ENCODE assay signal across 20 cellular contexts in genomic region chr14:44782775-44783238, GRCh38.
DNase-seq lines count a peak whose midpoint lies in the region; ATAC-seq and TF ChIP-seq lines count a peak whose summit lies in the region.
"Had no signal": no experiment of that assay in that cellular context is flagged by ENCODE, and none has a peak within 500 bp of the region (broad histone marks: within the 10 kb centered on the region; RNA-seq: fewer than 3 reads in every experiment).

No MANE protein-coding gene starts in this region.

- H3T11ph ChIP-seq in H9 (ENCODE audit: low read length) = no peak overlapping the region

- no peaks in the 10 kb centered on the region for H3K36me3 Mint-ChIP-seq in H9 (ENCODE audit: insufficient read depth in 1 of 3, low read depth in 3 of 3)
- H3K36me3 Mint-ChIP-seq: activated naive CD8-positive, alpha-beta T cell treated with anti-CD3 and anti-CD28 coated beads, Interleukin-2, amount 10 ng/mL, durations not matched to agents 7 days and 5 days; naive B cell had no signal

- no peak for DNase-seq in H9
- DNase-seq in RPMI7951 (ENCODE audit: low read depth) = peak; percentile 15
- peak; percentile 20 for DNase-seq in fibroblast of gingiva (ENCODE audit: low read depth)
- DNase-seq in retinal pigment epithelial cell (ENCODE audit: low read depth) = peak; percentile 91
- DNase-seq in stimulated activated naive CD8-positive, alpha-beta T cell treated with anti-CD3 and anti-CD28 coated beads, Interleukin-15, Interleukin-2, amounts not matched to agents 100 U/mL and 50 U/mL, for 24 hours = no peak
- no peak for DNase-seq in NCI-H510A treated with DMSO at 0.1 percent for 48 hours (lab: John Stamatoyannopoulos, UW)
- DNase-seq: activated CD8-positive, alpha-beta memory T cell treated with anti-CD3 and anti-CD28 coated beads for 24 hours; activated naive CD8-positive, alpha-beta T cell treated with anti-CD3 and anti-CD28 coated beads, Interleukin-2, amount 10 ng/mL, durations not matched to agents 7 days and 5 days; heart left ventricle; naive B cell; NCI-H187 treated with DMSO at 0.1 percent for 48 hours; NCI-H446 treated with DMSO at 0.1 percent for 48 hours; small intestine; stimulated activated CD4-positive, alpha-beta T cell treated with anti-CD3 and anti-CD28 coated beads, Interleukin-4, amount 100 ng/mL, for 4 hours; T-helper 2 cell had no signal

- H4K20me1 ChIP-seq in H9 (ENCODE audit: control insufficient read depth, insufficient read depth, insufficient read length) = no peaks in the 10 kb centered on the region
- H4K20me1 ChIP-seq: BLaER1 had no signal

- no peaks in the 10 kb centered on the region for H3K27me3 Mint-ChIP-seq in H9 (ENCODE audit: low read depth)

- TF ChIP-seq CTCF in H9 (conservative IDR thresholded peaks at IDR 0.05) = no peak
- no peak for TF ChIP-seq CTCF in retinal pigment epithelial cell (conservative IDR thresholded peaks at IDR 0.05; ENCODE audit: low read depth, low read length)

- H3K79me1 ChIP-seq in H9 (ENCODE audit: insufficient read depth, low read depth, low read length, poor library complexity, severe bottlenecking) = no peaks in the 10 kb centered on the region

- H3K9me3 ChIP-seq in H9 (ENCODE audit: control insufficient read depth, low read depth, low read length) = no peaks in the 10 kb centered on the region
- H3K9me3 ChIP-seq: BLaER1, heart left ventricle, suprapubic skin had no signal

- H3K27ac ChIP-seq in H9 (ENCODE audit: insufficient read length, low read depth, low read length) = no peak overlapping the region
- H3K27ac ChIP-seq: BLaER1, heart left ventricle, suprapubic skin had no signal

- H3K4me1 ChIP-seq in H9 (ENCODE audit: insufficient read depth, low read length) = no peaks in the 10 kb centered on the region
- H3K4me1 ChIP-seq: BLaER1, heart left ventricle, suprapubic skin had no signal

- no peak overlapping the region for H2BK5ac ChIP-seq in H9 (ENCODE audit: insufficient read length, low read length)

- no peak overlapping the region for H2AK5ac ChIP-seq in H9 (ENCODE audit: insufficient read length, low read length)

- no peak overlapping the region for H3K14ac ChIP-seq in H9 (ENCODE audit: insufficient read depth, low read length)

- no peak overlapping the region for H2BK20ac ChIP-seq in H9 (ENCODE audit: low read depth, low read length, poor library complexity, severe bottlenecking)

- no peak overlapping the region for H4K8ac ChIP-seq in H9 (replicated peaks; ENCODE audit: insufficient read length, low read depth, low read length)

- H3K9me3 Mint-ChIP-seq in H9 = no peaks in the 10 kb centered on the region
- H3K9me3 Mint-ChIP-seq: activated naive CD8-positive, alpha-beta T cell treated with anti-CD3 and anti-CD28 coated beads, Interleukin-2, amount 10 ng/mL, durations not matched to agents 7 days and 5 days; activated T-helper 1 cell treated with anti-CD3 and anti-CD28 coated beads, Interleukin-12 subunit alpha, Interleukin-12 subunit beta, Interleukin-2, Interleukin-4 antibody, amounts not matched to agents 30 ng/mL and 10 ng/mL and 1 ng/mL, durations not matched to agents 14 hours and 24 hours and 36 hours had no signal

- no peak overlapping the region for H3K23ac ChIP-seq in H9 (ENCODE audit: insufficient read length, low read depth, low read length)

- H3K79me2 ChIP-seq in H9 (ENCODE audit: insufficient read depth, low read length) = no peaks in the 10 kb centered on the region

- peak overlapping the region in 2 of 3 experiments; percentile 32 to 66; a peak in 3 of 7 replicates for H3K27ac Mint-ChIP-seq in H9
- H3K27ac Mint-ChIP-seq: activated naive CD8-positive, alpha-beta T cell treated with anti-CD3 and anti-CD28 coated beads, Interleukin-2, amount 10 ng/mL, durations not matched to agents 7 days and 5 days; activated T-helper 1 cell treated with anti-CD3 and anti-CD28 coated beads, Interleukin-12 subunit alpha, Interleukin-12 subunit beta, Interleukin-2, Interleukin-4 antibody, amounts not matched to agents 30 ng/mL and 10 ng/mL and 1 ng/mL, durations not matched to agents 14 hours and 24 hours and 36 hours had no signal

- no peak overlapping the region for H2AFZ ChIP-seq in H9 (ENCODE audit: low read length)

- H3K4me1 Mint-ChIP-seq in H9 = peaks cover 5% of the 10 kb centered on the region in 2 experiments
- H3K4me1 Mint-ChIP-seq: activated naive CD8-positive, alpha-beta T cell treated with anti-CD3 and anti-CD28 coated beads, Interleukin-2, amount 10 ng/mL, durations not matched to agents 7 days and 5 days; naive B cell had no signal

- H3K27me3 ChIP-seq in H9 (ENCODE audit: insufficient read depth, low read length) = no peaks in the 10 kb centered on the region
- H3K27me3 ChIP-seq: BLaER1, heart left ventricle, suprapubic skin had no signal

- no peak overlapping the region for H2BK120ac ChIP-seq in H9 (ENCODE audit: low read depth, low read length, poor library complexity, severe bottlenecking)

- no peak overlapping the region for H4K91ac ChIP-seq in H9 (ENCODE audit: insufficient read length, low read depth, low read length)

- H3K18ac ChIP-seq in H9 (ENCODE audit: insufficient read length, low read depth, low read length) = no peak overlapping the region

- ATAC-seq in stimulated activated naive CD8-positive, alpha-beta T cell treated with anti-CD3 and anti-CD28 coated beads, Interleukin-15, Interleukin-2, amounts not matched to agents 100 U/mL and 50 U/mL, for 24 hours = no peak
- no peak for ATAC-seq in GM19023 (IDR thresholded peaks at IDR 0.05; ENCODE audit: unreplicated experiment)
- ATAC-seq: esophagus mucosa, heart left ventricle had no signal

- no peak overlapping the region for H3K56ac ChIP-seq in H9 (ENCODE audit: insufficient read length, low read depth, low read length)

- no peak overlapping the region for H4K5ac ChIP-seq in H9 (ENCODE audit: insufficient read length, low read depth, low read length)

- no peaks in the 10 kb centered on the region for H3K23me2 ChIP-seq in H9 (ENCODE audit: insufficient read length, low read depth, low read length, poor library complexity, severe bottlenecking)

- WGBS in H9 (ENCODE audit: extremely low coverage, insufficient read length, low lambda C conversion rate) = no CpG with 5 or more reads among the region's 1 CpG

- H2BK15ac ChIP-seq in H9 (ENCODE audit: low read depth, low read length) = no peak overlapping the region

- H3K4me2 ChIP-seq in H9 (ENCODE audit: insufficient read depth, insufficient read length, low read length) = no peak overlapping the region
- H3K4me2 ChIP-seq: BLaER1 had no signal

- H3K4ac ChIP-seq in H9 (ENCODE audit: low read depth, low read length) = no peak overlapping the region

- H3K4me3 ChIP-seq in retinal pigment epithelial cell (ENCODE audit: low read length) = no peak overlapping the region
- H3K4me3 ChIP-seq: BLaER1, heart left ventricle, suprapubic skin had no signal

- H3K9ac ChIP-seq in H9 (ENCODE audit: extremely low read depth, insufficient read length, low read length) = no peak overlapping the region
- H3K9ac ChIP-seq: BLaER1 had no signal

- no peak overlapping the region for H2BK12ac ChIP-seq in H9 (ENCODE audit: insufficient read length, low read depth, low read length)

- H3K4me3 Mint-ChIP-seq in H9 = no peak overlapping the region
- H3K4me3 Mint-ChIP-seq: activated naive CD8-positive, alpha-beta T cell treated with anti-CD3 and anti-CD28 coated beads, Interleukin-2, amount 10 ng/mL, durations not matched to agents 7 days and 5 days; activated T-helper 1 cell treated with anti-CD3 and anti-CD28 coated beads, Interleukin-12 subunit alpha, Interleukin-12 subunit beta, Interleukin-2, Interleukin-4 antibody, amounts not matched to agents 30 ng/mL and 10 ng/mL and 1 ng/mL, durations not matched to agents 14 hours and 24 hours and 36 hours; naive B cell had no signal

Comparison
In these comparisons a context has a peak if more than half of its experiments do, and no peak if none do; other contexts are left out.
1. DNase-seq: peak in RPMI7951 (single experiment), fibroblast of gingiva (single experiment) and retinal pigment epithelial cell (single experiment); none in H9 (single experiment), stimulated activated naive CD8-positive, alpha-beta T cell treated with anti-CD3 and anti-CD28 coated beads, Interleukin-15, Interleukin-2, amounts not matched to agents 100 U/mL and 50 U/mL, for 24 hours (single experiment) and NCI-H510A treated with DMSO at 0.1 percent for 48 hours (single experiment).